ENCODE assay signal across 28 cellular contexts in genomic region chrX:111837226-111837625, GRCh38. TPM values are rescaled to one million over a fixed set of nuclear protein-coding genes. Genes with fewer than 3 reads are reported as not detected.
A peak's percentile ranks its signal among the peaks of the same experiment; 100 is the strongest.
DNase-seq lines count a peak whose midpoint lies in the region; ATAC-seq lines count a peak whose summit lies in the region.
"Had no signal": no experiment of that assay in that cellular context is flagged by ENCODE, and none has a peak within 500 bp of the region (broad histone marks: within the 10 kb centered on the region; RNA-seq: fewer than 3 reads in every experiment).

No MANE protein-coding gene starts in this region.

- no peaks in the 10 kb centered on the region for H3K27me3 ChIP-seq in SJCRH30
- H3K27me3 ChIP-seq: hepatocyte had no signal

- no peak overlapping the region for H3K27ac ChIP-seq in SJCRH30
- H3K27ac ChIP-seq: hepatocyte, psoas muscle, RWPE1 had no signal

- H3K36me3 ChIP-seq in SJCRH30, result no peaks in the 10 kb centered on the region
- H3K36me3 ChIP-seq: HAP-1 had no signal

- intact Hi-C loops in left ventricle myocardium superior (cut with micrococcal nuclease), result no loop called here
- intact Hi-C loops in left cardiac atrium (cut with DNase I), result no loop called here

- DNase-seq in left ventricle myocardium superior (no peak), left cardiac atrium (no peak), NCI-H2196 (lab: John Stamatoyannopoulos, UW; ENCODE audit: unreplicated experiment) (peak; percentile 9), SJCRH30 (peak; percentile 53 to 79), NCI-H187 treated with DMSO at 0.1 percent for 48 hours (lab: John Stamatoyannopoulos, UW) (no peak), NCI-H2107 treated with DMSO at 0.1 percent for 48 hours (lab: John Stamatoyannopoulos, UW; ENCODE audit: unreplicated experiment) (no peak)
- DNase-seq: activated B cell treated with CpG ODN at 0.5 μM for 24 hours; activated CD4-positive, alpha-beta T cell treated with anti-CD3 and anti-CD28 coated beads, Interleukin-2, amount 50 U/mL, for 4 hours; activated CD8-positive, alpha-beta memory T cell treated with anti-CD3 and anti-CD28 coated beads, Interleukin-2, amount 50 U/mL, for 48 hours; activated naive CD8-positive, alpha-beta T cell treated with anti-CD3 and anti-CD28 coated beads, Interleukin-2, amount 10 ng/mL, durations not matched to agents 7 days and 5 days; effector CD4-positive, alpha-beta T cell; erythroblast; foreskin fibroblast; GF-D8; immature natural killer cell; KG1; NCI-H226; psoas muscle; stimulated activated CD4-positive, alpha-beta T cell treated with anti-CD3 and anti-CD28 coated beads, Interleukin-1b, Interleukin-23, amount 100 ng/mL, for 48 hours; SW 1271 had no signal

- peaks cover 19% of the 10 kb centered on the region for H3K4me1 ChIP-seq in SJCRH30
- H3K4me1 ChIP-seq: HAP-1, psoas muscle had no signal

- H3K4me3 ChIP-seq in SJCRH30, result no peak overlapping the region
- H3K4me3 ChIP-seq: HAP-1, hepatocyte, psoas muscle had no signal

- no peaks in the 10 kb centered on the region for H3K9me3 ChIP-seq in SJCRH30 (replicated peaks)
- H3K9me3 ChIP-seq: HAP-1, psoas muscle had no signal

- ATAC-seq in left ventricle myocardium superior (peak; percentile 29), left cardiac atrium (no peak), GM18511 (IDR thresholded peaks at IDR 0.05; ENCODE audit: unreplicated experiment) (no peak)

RNA-seq across cellular contexts. Expression of gene TRPC5OS, which starts 38.8 kb away (rescaled TPM):
- not detected for total RNA-seq in left ventricle myocardium superior
- total RNA-seq in left cardiac atrium, result under 1 TPM in 1 of 2 donors, not detected in 1; 0.15 TPM
- total RNA-seq in SJCRH30 (2014; rRNA removed; shearing (Covaris generic)), result not detected in 2 replicates
- total RNA-seq: activated B cell treated with CpG ODN at 0.5 μM for 24 hours; activated naive CD8-positive, alpha-beta T cell treated with anti-CD3 and anti-CD28 coated beads, Interleukin-2, amount 10 ng/mL, durations not matched to agents 7 days and 5 days; chondrocyte; lower leg skin; psoas muscle; skeletal muscle tissue; ureter had no signal

Comparison
In these comparisons a context has a peak if more than half of its experiments do, and no peak if none do; other contexts are left out.
1. DNase-seq: peak in NCI-H2196 (single experiment) and SJCRH30 (2 of 2); none in left ventricle myocardium superior (single experiment), left cardiac atrium (single experiment), NCI-H187 treated with DMSO at 0.1 percent for 48 hours (single experiment) and NCI-H2107 treated with DMSO at 0.1 percent for 48 hours (single experiment).